In genomic region chr21:34130598-34130985, GRCh38 we compare ENCODE assay signal across 9 cellular contexts. TPM values are rescaled to one million over a fixed set of nuclear protein-coding genes. Genes with fewer than 3 reads are reported as not detected.
A peak's percentile ranks its signal among the peaks of the same experiment; 100 is the strongest.
DNase-seq lines count a peak whose midpoint lies in the region; TF ChIP-seq lines count a peak whose summit lies in the region.
"Had no signal": no experiment of that assay in that cellular context is flagged by ENCODE, and none has a peak within 500 bp of the region (broad histone marks: within the 10 kb centered on the region; RNA-seq: fewer than 3 reads in every experiment).

No MANE protein-coding gene starts in this region.

- peaks cover 68% of the 10 kb centered on the region for H3K4me1 Mint-ChIP-seq in activated naive CD4-positive, alpha-beta T cell treated with anti-CD3 and anti-CD28 coated beads, Interleukin-2, amount 10 ng/mL, durations not matched to agents 7 days and 5 days
- H3K4me1 Mint-ChIP-seq in mesothelial cell of epicardium, result peaks cover 53% of the 10 kb centered on the region

- no peak for TF ChIP-seq POLR2A in adrenal gland (IDR thresholded peaks at IDR 0.05)

- peaks cover 66% of the 10 kb centered on the region for H3K36me3 Mint-ChIP-seq in activated naive CD4-positive, alpha-beta T cell treated with anti-CD3 and anti-CD28 coated beads, Interleukin-2, amount 10 ng/mL, durations not matched to agents 7 days and 5 days
- H3K36me3 Mint-ChIP-seq in mesothelial cell of epicardium, result peaks cover 36% of the 10 kb centered on the region

- peaks cover 2% of the 10 kb centered on the region for H3K9me3 Mint-ChIP-seq in activated naive CD4-positive, alpha-beta T cell treated with anti-CD3 and anti-CD28 coated beads, Interleukin-2, amount 10 ng/mL, durations not matched to agents 7 days and 5 days
- H3K9me3 Mint-ChIP-seq in mesothelial cell of epicardium, result no peaks in the 10 kb centered on the region

- CTCF ChIA-PET in activated naive CD4-positive, alpha-beta T cell treated with anti-CD3 and anti-CD28 coated beads, Interleukin-2, amount 10 ng/mL, durations not matched to agents 7 days and 5 days (lab: Charles Lee), result interaction anchor here (1.0 to 6.0 kb wide), 7 partner anchors 10 to 217 kb away, joined by 3 to 35 read pairs (median 15); partner anchors contain the start of genes MRPS6 and SLC5A3

- no peaks in the 10 kb centered on the region for H3K27me3 ChIP-seq in adrenal gland
- H3K27me3 ChIP-seq in thymus (ENCODE audit: control insufficient read depth, insufficient read depth), result no peaks in the 10 kb centered on the region
- H3K27me3 ChIP-seq in brain microvascular endothelial cell (replicated peaks), result no peaks in the 10 kb centered on the region

- intact Hi-C loops in adrenal gland (cut with DNase I), result no loop called here

- peaks cover 58 to 59% of the 10 kb centered on the region in 2 donors for H3K4me1 ChIP-seq in adrenal gland (replicated peaks in 1 of 2)
- peaks cover 40% of the 10 kb centered on the region for H3K4me1 ChIP-seq in thymus (ENCODE audit: control insufficient read depth, insufficient read depth, low read length)

- TF ChIP-seq CTCF in adrenal gland (IDR thresholded peaks at IDR 0.05) (no peak), mesothelial cell of epicardium (IDR thresholded peaks at IDR 0.05; ENCODE audit: unreplicated experiment) (no peak), brain microvascular endothelial cell (IDR thresholded peaks at IDR 0.05; ENCODE audit: low read depth, low read length, missing control alignments) (no peak)

- 57 to 70% (median 61%) methylated on average over 3 of the region's 3 CpGs for WGBS in adrenal gland, 4 donors
- 54% methylated on average over 3 of the region's 3 CpGs for WGBS in thymus

- H3K27ac ChIP-seq in adrenal gland (peak overlapping the region; percentile 80 to 92 (median 90)), thymus (ENCODE audit: low read depth) (peak overlapping the region; percentile 86), brain microvascular endothelial cell (no peak overlapping the region)

- H3K4me3 ChIP-seq in adrenal gland, result peak overlapping the region in 1 of 4 donors; percentile 30
- no peak overlapping the region for H3K4me3 ChIP-seq in thymus (ENCODE audit: low read length)
- no peak overlapping the region for H3K4me3 ChIP-seq in brain microvascular endothelial cell (ENCODE audit: low read depth, low read length)

- peaks cover 0 to 8% of the 10 kb centered on the region in 2 donors for H3K36me3 ChIP-seq in adrenal gland (replicated peaks in 1 of 2)
- H3K36me3 ChIP-seq in thymus (ENCODE audit: control insufficient read depth, insufficient read depth), result peaks cover 3% of the 10 kb centered on the region
- H3K36me3 ChIP-seq in brain microvascular endothelial cell (replicated peaks), result no peaks in the 10 kb centered on the region

- DNase-seq in activated naive CD4-positive, alpha-beta T cell treated with anti-CD3 and anti-CD28 coated beads, Interleukin-2, amount 10 ng/mL, durations not matched to agents 7 days and 5 days, result no peak
- no peak for DNase-seq in activated naive CD4-positive, alpha-beta T cell (lab: John Stamatoyannopoulos, UW)
- no peak for DNase-seq in adrenal gland
- DNase-seq in mesothelial cell of epicardium (ENCODE audit: low spot score in 2 of 2, unreplicated experiment in 2 of 2), result no peak
- no peak for DNase-seq in brain microvascular endothelial cell
- no peak for DNase-seq in NCI-H146 (lab: John Stamatoyannopoulos, UW)
- DNase-seq in cerebellar cortex (ENCODE audit: low spot score), result no peak
- DNase-seq: NCI-H774 had no signal

- no peaks in the 10 kb centered on the region for H3K27me3 Mint-ChIP-seq in activated naive CD4-positive, alpha-beta T cell treated with anti-CD3 and anti-CD28 coated beads, Interleukin-2, amount 10 ng/mL, durations not matched to agents 7 days and 5 days
- H3K27me3 Mint-ChIP-seq in mesothelial cell of epicardium (ENCODE audit: low read depth), result no peaks in the 10 kb centered on the region

- no peak overlapping the region for H3K4me3 Mint-ChIP-seq in activated naive CD4-positive, alpha-beta T cell treated with anti-CD3 and anti-CD28 coated beads, Interleukin-2, amount 10 ng/mL, durations not matched to agents 7 days and 5 days
- no peak overlapping the region for H3K4me3 Mint-ChIP-seq in mesothelial cell of epicardium

- H3K27ac Mint-ChIP-seq in activated naive CD4-positive, alpha-beta T cell treated with anti-CD3 and anti-CD28 coated beads, Interleukin-2, amount 10 ng/mL, durations not matched to agents 7 days and 5 days, result peak overlapping the region; percentile 89
- H3K27ac Mint-ChIP-seq in mesothelial cell of epicardium, result peak overlapping the region; percentile 89

- in situ Hi-C loops in brain microvascular endothelial cell (cut with HindIII; ENCODE audit: low pct_ligation_motif_present, low sequenced_read_pairs), result no loop called here

- no peaks in the 10 kb centered on the region for H3K9me3 ChIP-seq in adrenal gland (replicated peaks in 1 of 3)
- H3K9me3 ChIP-seq in thymus (ENCODE audit: control insufficient read depth), result no peaks in the 10 kb centered on the region

RNA-seq across cellular contexts. Expression of gene MRPS6, which starts 57.2 kb away (rescaled TPM):
- total RNA-seq in adrenal gland, result 100 to 1,000 TPM in 2 of 8 donors, 10 to 100 TPM in 6; 25.4 to 112 (median 79.4) TPM
- 100 to 1,000 TPM in 1 of 3 donors, 10 to 100 TPM in 2; 79.1 to 135 (median 98.5) TPM for polyA plus RNA-seq in adrenal gland
- 129 to 135 TPM (median 134 TPM) in 3 replicates for total RNA-seq in mesothelial cell of epicardium
- 81.8 TPM for polyA plus RNA-seq in thymus

RNA-seq across cellular contexts. Expression of gene SLC5A3, which starts 57.2 kb away (rescaled TPM):
- 10 to 100 TPM; 14.6 to 63.9 (median 43.0) TPM for total RNA-seq in adrenal gland
- 1 to 10 TPM; 2.3 to 8.9 (median 4.7) TPM for polyA plus RNA-seq in adrenal gland
- total RNA-seq in mesothelial cell of epicardium, result 53.9 to 56.8 TPM (median 54.9 TPM) in 3 replicates
- 4.9 TPM for polyA plus RNA-seq in thymus
